ENCODE assay signal across 21 cellular contexts in the genomic region with DNA sequence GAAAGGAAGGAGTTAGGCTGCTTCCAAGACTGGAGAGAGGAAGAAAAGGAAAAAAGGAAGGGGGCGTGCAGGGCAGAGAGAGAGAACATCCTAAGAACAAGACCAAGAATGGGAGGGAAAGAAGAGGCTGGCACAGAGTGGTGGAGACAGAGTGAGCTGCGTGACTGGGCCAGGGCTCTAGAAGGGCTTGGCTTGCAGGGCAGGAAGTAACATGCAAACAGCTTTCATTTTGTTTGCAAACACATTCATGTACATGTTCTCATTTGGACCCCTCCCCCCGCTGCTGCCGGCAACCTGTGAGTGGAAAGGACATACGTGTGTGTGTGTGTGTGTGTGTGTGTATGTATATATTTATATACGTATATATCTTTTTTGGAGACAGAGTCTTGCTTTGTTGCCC. TPM values are rescaled to one million over a fixed set of nuclear protein-coding genes. Genes with fewer than 3 reads are reported as not detected.
DNase-seq lines count a peak whose midpoint lies in the region; ATAC-seq and TF ChIP-seq lines count a peak whose summit lies in the region.
"Had no signal": no experiment of that assay in that cellular context is flagged by ENCODE, and none has a peak within 500 bp of the region (broad histone marks: within the 10 kb centered on the region; RNA-seq: fewer than 3 reads in every experiment).

No MANE protein-coding gene starts in this region.

- peak; percentile 84 for DNase-seq in activated CD4-positive, alpha-beta T cell treated with anti-CD3 and anti-CD28 coated beads, Interleukin-2, amount 10 ng/mL, durations not matched to agents 24 days and 14 days
- DNase-seq in activated CD4-positive, alpha-beta T cell treated with anti-CD3 and anti-CD28 coated beads for 1 hour, result no peak
- DNase-seq in WTC11 (ENCODE audit: low spot score), result no peak
- peak in 4 of 9 donors; percentile 12 to 36 (median 22) for DNase-seq in naive thymus-derived CD4-positive, alpha-beta T cell
- DNase-seq in pons (ENCODE audit: low spot score), result no peak
- no peak for DNase-seq in BE2C
- DNase-seq: 8988T; amniotic stem cell; effector CD4-positive, alpha-beta T cell; islet precursor cell; MV-4-11; NCI-H1930; NCI-H524; PC-3; stimulated activated CD4-positive, alpha-beta T cell treated with anti-CD3 and anti-CD28 coated beads, Interleukin-15, amount 100 ng/mL, for 24 hours; stimulated activated naive CD8-positive, alpha-beta T cell treated with anti-CD3 and anti-CD28 coated beads, Interleukin-15, Interleukin-2, amounts not matched to agents 100 U/mL and 50 U/mL, for 24 hours; trophoblast cell had no signal

- H3K9me3 ChIP-seq in naive thymus-derived CD4-positive, alpha-beta T cell (ENCODE audit: control insufficient read depth in 2 of 3, low read length in 3 of 3), result no peaks in the 10 kb centered on the region
- H3K9me3 ChIP-seq in BE2C, result no peaks in the 10 kb centered on the region
- H3K9me3 ChIP-seq: BLaER1 had no signal

- H3K27me3 ChIP-seq in naive thymus-derived CD4-positive, alpha-beta T cell (ENCODE audit: control insufficient read depth in 2 of 2, insufficient read depth in 2 of 2, low read length in 2 of 2), result no peaks in the 10 kb centered on the region
- H3K27me3 ChIP-seq in BE2C, result no peaks in the 10 kb centered on the region
- H3K27me3 ChIP-seq: BLaER1 had no signal

- peaks cover 22% of the 10 kb centered on the region for H3K4me1 Mint-ChIP-seq in activated CD4-positive, alpha-beta T cell treated with anti-CD3 and anti-CD28 coated beads, Interleukin-2, amount 10 ng/mL, durations not matched to agents 24 days and 14 days
- peaks cover 12% of the 10 kb centered on the region for H3K4me1 Mint-ChIP-seq in WTC11
- peaks cover 4 to 39% (median 14%) of the 10 kb centered on the region in 7 donors for H3K4me1 Mint-ChIP-seq in naive thymus-derived CD4-positive, alpha-beta T cell
- H3K4me1 Mint-ChIP-seq: central memory CD8-positive, alpha-beta T cell had no signal

- no peak overlapping the region for H3K27ac ChIP-seq in naive thymus-derived CD4-positive, alpha-beta T cell (ENCODE audit: low read depth, low read length)
- H3K27ac ChIP-seq: BLaER1 had no signal

- H3K4me3 ChIP-seq in naive thymus-derived CD4-positive, alpha-beta T cell (ENCODE audit: low read length), result no peak overlapping the region
- no peak overlapping the region for H3K4me3 ChIP-seq in BE2C (ENCODE audit: low read depth, low read length)
- H3K4me3 ChIP-seq: BLaER1 had no signal

- H3K36me3 ChIP-seq in naive thymus-derived CD4-positive, alpha-beta T cell (ENCODE audit: control insufficient read depth in 2 of 3, insufficient read depth in 3 of 3, low read length in 3 of 3), result peaks cover 0 to 18% (median 0%) of the 10 kb centered on the region in 3 experiments
- peaks cover 7% of the 10 kb centered on the region for H3K36me3 ChIP-seq in BE2C

- peaks cover 23% of the 10 kb centered on the region for H3K36me3 Mint-ChIP-seq in activated CD4-positive, alpha-beta T cell treated with anti-CD3 and anti-CD28 coated beads, Interleukin-2, amount 10 ng/mL, durations not matched to agents 24 days and 14 days (ENCODE audit: low read depth)
- peaks cover 21% of the 10 kb centered on the region for H3K36me3 Mint-ChIP-seq in WTC11
- peaks cover 13 to 56% (median 32%) of the 10 kb centered on the region in 5 donors for H3K36me3 Mint-ChIP-seq in naive thymus-derived CD4-positive, alpha-beta T cell

- intact Hi-C loops in activated CD4-positive, alpha-beta T cell treated with anti-CD3 and anti-CD28 coated beads, Interleukin-2, amount 10 ng/mL, durations not matched to agents 24 days and 14 days (cut with micrococcal nuclease), result no loop called here
- intact Hi-C loops in naive thymus-derived CD4-positive, alpha-beta T cell (cut with micrococcal nuclease), result no loop called here

- no peaks in the 10 kb centered on the region for H3K27me3 Mint-ChIP-seq in activated CD4-positive, alpha-beta T cell treated with anti-CD3 and anti-CD28 coated beads, Interleukin-2, amount 10 ng/mL, durations not matched to agents 24 days and 14 days
- no peaks in the 10 kb centered on the region for H3K27me3 Mint-ChIP-seq in WTC11 (ENCODE audit: low read depth)
- no peaks in the 10 kb centered on the region for H3K27me3 Mint-ChIP-seq in naive thymus-derived CD4-positive, alpha-beta T cell
- H3K27me3 Mint-ChIP-seq: central memory CD8-positive, alpha-beta T cell had no signal

- H3K9me3 Mint-ChIP-seq in activated CD4-positive, alpha-beta T cell treated with anti-CD3 and anti-CD28 coated beads, Interleukin-2, amount 10 ng/mL, durations not matched to agents 24 days and 14 days, result peaks cover 8% of the 10 kb centered on the region
- H3K9me3 Mint-ChIP-seq in WTC11, result no peaks in the 10 kb centered on the region
- H3K9me3 Mint-ChIP-seq in naive thymus-derived CD4-positive, alpha-beta T cell, result peaks cover 0 to 3% (median 0%) of the 10 kb centered on the region in 11 donors
- H3K9me3 Mint-ChIP-seq: central memory CD8-positive, alpha-beta T cell had no signal

- H3K4me1 ChIP-seq in naive thymus-derived CD4-positive, alpha-beta T cell (ENCODE audit: control insufficient read depth in 2 of 2, insufficient read depth in 2 of 2, low read length in 2 of 2), result no peaks in the 10 kb centered on the region
- H3K4me1 ChIP-seq in BE2C, result no peaks in the 10 kb centered on the region
- H3K4me1 ChIP-seq: BLaER1 had no signal

- H3K27ac Mint-ChIP-seq in activated CD4-positive, alpha-beta T cell treated with anti-CD3 and anti-CD28 coated beads, Interleukin-2, amount 10 ng/mL, durations not matched to agents 24 days and 14 days, result peak overlapping the region; percentile 40
- peak overlapping the region; percentile 25; the same call in 1 of the 2 replicates for H3K27ac Mint-ChIP-seq in WTC11
- peak overlapping the region in 5 of 9 donors; percentile 31 to 91 (median 75) for H3K27ac Mint-ChIP-seq in naive thymus-derived CD4-positive, alpha-beta T cell

- POLR2A ChIA-PET in WTC11 (lab: Charles Lee), result no interaction called here
- POLR2A ChIA-PET in naive thymus-derived CD4-positive, alpha-beta T cell (lab: Charles Lee), result no interaction called here

- CTCF ChIA-PET in WTC11 (lab: Charles Lee), result interaction anchor here (2.3 kb wide), 1 partner anchor 276 kb away, joined by 9 read pairs; no protein-coding TSS in a partner anchor
- CTCF ChIA-PET in naive thymus-derived CD4-positive, alpha-beta T cell (lab: Charles Lee), result interaction anchor here (0.7 to 2.1 kb wide), 3 partner anchors 11 to 965 kb away, joined by 3 to 7 read pairs (median 4); no protein-coding TSS in a partner anchor

- H3K4me3 Mint-ChIP-seq in activated CD4-positive, alpha-beta T cell treated with anti-CD3 and anti-CD28 coated beads, Interleukin-2, amount 10 ng/mL, durations not matched to agents 24 days and 14 days, result peak overlapping the region; percentile 6
- no peak overlapping the region for H3K4me3 Mint-ChIP-seq in WTC11
- peak overlapping the region in 8 of 10 donors; percentile 4 to 61 (median 40) for H3K4me3 Mint-ChIP-seq in naive thymus-derived CD4-positive, alpha-beta T cell
- H3K4me3 Mint-ChIP-seq: central memory CD8-positive, alpha-beta T cell had no signal

- TF ChIP-seq CTCF in WTC11 (IDR thresholded peaks at IDR 0.05), result no peak
- no peak for TF ChIP-seq CTCF in BE2C (IDR thresholded peaks at IDR 0.05; ENCODE audit: low read depth, low read length)

- ATAC-seq in GM19463 (IDR thresholded peaks at IDR 0.05; ENCODE audit: unreplicated experiment) (peak; percentile 39), WTC11 (no peak), HG02938 (IDR thresholded peaks at IDR 0.05; ENCODE audit: unreplicated experiment) (no peak)
- ATAC-seq in naive thymus-derived CD4-positive, alpha-beta T cell, result no peak
- ATAC-seq: PC-3; stimulated activated naive CD8-positive, alpha-beta T cell treated with anti-CD3 and anti-CD28 coated beads, Interleukin-15, Interleukin-2, amounts not matched to agents 100 U/mL and 50 U/mL, for 24 hours had no signal

TF ChIP-seq in WTC11, 78 proteins besides CTCF, POLR2A, EP300 and RAD21 (continues in another document):
- TF ChIP-seq, protein P1, sequence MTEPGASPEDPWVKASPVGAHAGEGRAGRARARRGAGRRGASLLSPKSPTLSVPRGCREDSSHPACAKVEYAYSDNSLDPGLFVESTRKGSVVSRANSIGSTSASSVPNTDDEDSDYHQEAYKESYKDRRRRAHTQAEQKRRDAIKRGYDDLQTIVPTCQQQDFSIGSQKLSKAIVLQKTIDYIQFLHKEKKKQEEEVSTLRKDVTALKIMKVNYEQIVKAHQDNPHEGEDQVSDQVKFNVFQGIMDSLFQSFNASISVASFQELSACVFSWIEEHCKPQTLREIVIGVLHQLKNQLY (CRISPR knock-in tag; IDR thresholded peaks at IDR 0.05), result no peak
- TF ChIP-seq SP1 (CRISPR knock-in tag; conservative IDR thresholded peaks at IDR 0.05), result no peak
- TF ChIP-seq, protein P2, sequence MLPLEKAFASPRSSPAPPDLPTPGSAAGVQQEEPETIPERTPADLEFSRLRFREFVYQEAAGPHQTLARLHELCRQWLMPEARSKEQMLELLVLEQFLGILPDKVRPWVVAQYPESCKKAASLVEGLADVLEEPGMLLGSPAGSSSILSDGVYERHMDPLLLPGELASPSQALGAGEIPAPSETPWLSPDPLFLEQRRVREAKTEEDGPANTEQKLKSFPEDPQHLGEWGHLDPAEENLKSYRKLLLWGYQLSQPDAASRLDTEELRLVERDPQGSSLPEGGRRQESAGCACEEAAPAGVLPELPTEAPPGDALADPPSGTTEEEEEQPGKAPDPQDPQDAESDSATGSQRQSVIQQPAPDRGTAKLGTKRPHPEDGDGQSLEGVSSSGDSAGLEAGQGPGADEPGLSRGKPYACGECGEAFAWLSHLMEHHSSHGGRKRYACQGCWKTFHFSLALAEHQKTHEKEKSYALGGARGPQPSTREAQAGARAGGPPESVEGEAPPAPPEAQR (CRISPR knock-in tag; IDR thresholded peaks at IDR 0.05), result no peak
- TF ChIP-seq ZNF232 (CRISPR knock-in tag; IDR thresholded peaks at IDR 0.05), result no peak
- TF ChIP-seq, protein P3, sequence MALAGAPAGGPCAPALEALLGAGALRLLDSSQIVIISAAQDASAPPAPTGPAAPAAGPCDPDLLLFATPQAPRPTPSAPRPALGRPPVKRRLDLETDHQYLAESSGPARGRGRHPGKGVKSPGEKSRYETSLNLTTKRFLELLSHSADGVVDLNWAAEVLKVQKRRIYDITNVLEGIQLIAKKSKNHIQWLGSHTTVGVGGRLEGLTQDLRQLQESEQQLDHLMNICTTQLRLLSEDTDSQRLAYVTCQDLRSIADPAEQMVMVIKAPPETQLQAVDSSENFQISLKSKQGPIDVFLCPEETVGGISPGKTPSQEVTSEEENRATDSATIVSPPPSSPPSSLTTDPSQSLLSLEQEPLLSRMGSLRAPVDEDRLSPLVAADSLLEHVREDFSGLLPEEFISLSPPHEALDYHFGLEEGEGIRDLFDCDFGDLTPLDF (CRISPR knock-in tag; IDR thresholded peaks at IDR 0.05), result no peak

RNA-seq across cellular contexts. Expression of a gene that starts 46.8 kb away (rescaled TPM):
- 97.4 and 102 TPM in 2 replicates for total RNA-seq in activated CD4-positive, alpha-beta T cell treated with anti-CD3 and anti-CD28 coated beads, Interleukin-2, amount 10 ng/mL, durations not matched to agents 24 days and 14 days
- 154 to 162 TPM (median 154 TPM) in 3 replicates for total RNA-seq in WTC11 (2021)
- total RNA-seq in naive thymus-derived CD4-positive, alpha-beta T cell, result 100 to 1,000 TPM in 3 of 5 experiments, 10 to 100 TPM in 2; 78.9 to 117 (median 106) TPM
- polyA plus RNA-seq in naive thymus-derived CD4-positive, alpha-beta T cell, result 10 to 100 TPM; 19.4 to 29.0 TPM
- polyA plus RNA-seq in BE2C (2012; ENCODE audit: insufficient read depth, insufficient read length, low read depth), result 107 TPM

Comparison
In these comparisons a context has a peak if more than half of its experiments do, and no peak if none do; other contexts are left out.
1. H3K27ac Mint-ChIP-seq: peak in every context shown above with its lines; median percentile 75 in naive thymus-derived CD4-positive, alpha-beta T cell; 40 in activated CD4-positive, alpha-beta T cell treated with anti-CD3 and anti-CD28 coated beads, Interleukin-2, amount 10 ng/mL, durations not matched to agents 24 days and 14 days; 25 in WTC11.